In the genomic region with DNA sequence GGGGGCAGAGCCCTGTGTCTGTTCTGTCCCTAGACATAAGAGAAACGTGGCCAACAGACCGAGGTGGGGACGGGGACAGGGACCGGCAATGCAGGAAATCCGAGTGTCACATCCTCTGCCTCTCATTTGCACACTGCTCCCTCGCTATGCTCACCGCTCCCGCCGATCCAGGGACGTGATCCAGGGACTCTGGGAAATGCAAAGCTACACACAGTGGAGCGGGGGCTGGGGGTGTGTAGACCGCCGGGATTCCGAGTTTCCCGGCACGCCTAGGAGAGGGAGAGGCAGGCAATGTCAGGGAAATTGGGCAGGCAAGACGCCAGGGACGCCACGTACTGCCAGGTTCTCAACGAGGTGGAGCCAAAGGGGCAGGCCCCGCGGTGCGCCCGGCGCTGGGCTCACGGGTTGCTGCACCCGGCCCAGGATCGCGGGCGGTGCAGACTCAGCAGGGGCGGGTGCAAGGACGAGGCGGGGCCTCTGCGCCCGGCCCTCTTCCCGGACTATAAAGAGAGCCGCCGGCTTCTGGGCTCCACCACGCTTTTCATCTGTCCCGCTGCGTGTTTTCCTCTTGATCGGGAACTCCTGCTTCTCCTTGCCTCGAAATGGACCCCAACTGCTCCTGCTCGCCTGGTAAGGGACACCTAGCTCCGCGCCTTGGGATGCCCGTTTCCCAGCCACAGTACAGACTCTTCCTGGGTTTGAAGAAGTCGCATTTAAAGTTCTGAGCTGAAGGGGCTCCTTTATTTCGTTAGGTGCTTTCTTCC, we compare ENCODE assay signal across 8 cellular contexts. TPM values are rescaled to one million over a fixed set of nuclear protein-coding genes. Genes with fewer than 3 reads are reported as not detected.
DNase-seq lines count a peak whose midpoint lies in the region; ATAC-seq, FAIRE-seq and TF ChIP-seq lines count a peak whose summit lies in the region.

A gene (plus strand): TSS at position 532 of the 764 bp plus-strand sequence. CDS start 71 bp downstream, at position 603.

- DNase-seq in Calu3 (peak; percentile 82), HUDEP-2 (lab: John Stamatoyannopoulos, UW; ENCODE audit: unreplicated experiment in 76 of 76) (peak in 70 of 76 experiments; percentile 13 to 87 (median 63)), endothelial cell of umbilical vein (ENCODE audit: low read depth, low spot score) (peak; percentile 75), mucosa of descending colon (peak; percentile 96 to 97 (median 97))
- peak; percentile 95 for DNase-seq in activated CD8-positive, alpha-beta memory T cell treated with anti-CD3 and anti-CD28 coated beads, Interleukin-2, amount 50 U/mL, for 48 hours
- DNase-seq in stimulated activated CD8-positive, alpha-beta memory T cell treated with anti-CD3 and anti-CD28 coated beads, Interleukin-4, amount 100 ng/mL, for 24 hours (ENCODE audit: low read depth), result peak; percentile 85

- peak; percentile 95 for TF ChIP-seq POLR2A in endothelial cell of umbilical vein (IDR thresholded peaks at IDR 0.05; ENCODE audit: low read depth, low read length)

- H3K9me3 ChIP-seq in OCI-LY3 (ENCODE audit: insufficient read depth, low read length) (no peaks in the 10 kb centered on the region), endothelial cell of umbilical vein (replicated peaks; ENCODE audit: control insufficient read depth, insufficient read depth, low read length) (no peaks in the 10 kb centered on the region), mucosa of descending colon (no peaks in the 10 kb centered on the region)

- BruUV-seq in Calu3 (replicated peaks; lab: Mats Ljungman, UMichigan), result no TSS peak
- BruUV-seq in endothelial cell of umbilical vein (replicated peaks; lab: Mats Ljungman, UMichigan), result no TSS peak

- FAIRE-seq in endothelial cell of umbilical vein (lab: Jason Lieb, UNC), result peak; percentile 98

- no peaks in the 10 kb centered on the region for H3K9me3 Mint-ChIP-seq in Calu3 (ENCODE audit: low read depth, unreplicated experiment)

- H3K4me2 ChIP-seq in OCI-LY3 (ENCODE audit: low read length) (peak within 1 kb of the TSS; percentile 99), endothelial cell of umbilical vein (ENCODE audit: insufficient read depth, low read length) (peak within 1 kb of the TSS; percentile 72)

- H3K9ac ChIP-seq in OCI-LY3 (ENCODE audit: low read length) (peak within 1 kb of the TSS; percentile 78), endothelial cell of umbilical vein (replicated peaks; ENCODE audit: extremely low read depth, insufficient read depth, low read length) (peak within 1 kb of the TSS; percentile 84)

- no peaks in the 10 kb centered on the region for H3K9me1 ChIP-seq in endothelial cell of umbilical vein (replicated peaks; ENCODE audit: control insufficient read depth, extremely low read depth, insufficient read depth, low read length)

- H3K27ac ChIP-seq in OCI-LY3 (ENCODE audit: low read length) (no peak within 1 kb of the TSS), endothelial cell of umbilical vein (ENCODE audit: insufficient read depth, low read depth, low read length) (peak within 1 kb of the TSS; percentile 19)

- POLR2A ChIA-PET in endothelial cell of umbilical vein (lab: Charles Lee), result interaction anchor here (1.1 kb wide), 1 partner anchor 57 kb away, joined by 3 read pairs; a partner anchor contains a TSS

- TF ChIP-seq CTCF in Calu3 (IDR thresholded peaks at IDR 0.05; ENCODE audit: unreplicated experiment), result no peak
- no peak for TF ChIP-seq CTCF in OCI-LY3 (IDR thresholded peaks at IDR 0.05; ENCODE audit: low read depth, low read length)
- no peak for TF ChIP-seq CTCF in endothelial cell of umbilical vein (IDR thresholded peaks at IDR 0.05; ENCODE audit: extremely low read depth in 1 of 2, insufficient read depth in 1 of 2, low read depth in 1 of 2, low read length in 2 of 2)
- no peak for TF ChIP-seq CTCF in mucosa of descending colon (IDR thresholded peaks at IDR 0.05)

- H2AFZ ChIP-seq in OCI-LY3 (ENCODE audit: low read depth, low read length), result peak within 1 kb of the TSS; percentile 96
- peak within 1 kb of the TSS; percentile 96 for H2AFZ ChIP-seq in endothelial cell of umbilical vein (ENCODE audit: low read depth, low read length)

- H3K4me3 Mint-ChIP-seq in Calu3 (ENCODE audit: low read depth, unreplicated experiment), result peak within 1 kb of the TSS; percentile 88

- H3K4me3 ChIP-seq in OCI-LY3 (ENCODE audit: low read length), result peak within 1 kb of the TSS; percentile 94
- peak within 1 kb of the TSS; percentile 25 to 63 (median 37) for H3K4me3 ChIP-seq in endothelial cell of umbilical vein (replicated peaks in 1 of 3; ENCODE audit: insufficient read depth in 1 of 3, low read depth in 1 of 3, low read length in 3 of 3)
- H3K4me3 ChIP-seq in mucosa of descending colon, result peak within 1 kb of the TSS; percentile 16

- dilution Hi-C loops in endothelial cell of umbilical vein (cut with MboI; ENCODE audit: extremely low pct_ligation_motif_present, low sequenced_read_pairs), result no loop called here

- ATAC-seq in GM21390 (IDR thresholded peaks at IDR 0.05; ENCODE audit: unreplicated experiment), result peak; percentile 98
- peak; percentile 99 for ATAC-seq in mucosa of descending colon

- no peaks in the 10 kb centered on the region for H4K20me1 ChIP-seq in OCI-LY3 (ENCODE audit: insufficient read depth, low read length)
- H4K20me1 ChIP-seq in endothelial cell of umbilical vein (replicated peaks; ENCODE audit: control insufficient read depth, extremely low read depth, insufficient read depth, low read length), result no peaks in the 10 kb centered on the region

- peaks cover 15% of the 10 kb centered on the region for H3K4me1 Mint-ChIP-seq in Calu3 (ENCODE audit: low read depth, unreplicated experiment)

- H3K27me3 ChIP-seq in OCI-LY3 (ENCODE audit: low read depth, low read length), result no peaks in the 10 kb centered on the region
- H3K27me3 ChIP-seq in endothelial cell of umbilical vein (ENCODE audit: control insufficient read depth in 2 of 2, insufficient read depth in 2 of 2, low read length in 2 of 2), result peaks cover 0 to 3% of the 10 kb centered on the region in 2 experiments

- CTCF ChIA-PET in Calu3 (lab: Charles Lee) (no interaction called here), endothelial cell of umbilical vein (lab: Charles Lee) (interaction anchor here (1.0 to 2.1 kb wide), 4 partner anchors 20 to 78 kb away, joined by 3 to 12 read pairs (median 6); no protein-coding TSS in a partner anchor)

- H3K36me3 ChIP-seq in OCI-LY3 (replicated peaks; ENCODE audit: low read depth, low read length), result no peaks in the 10 kb centered on the region
- no peaks in the 10 kb centered on the region for H3K36me3 ChIP-seq in endothelial cell of umbilical vein (ENCODE audit: control insufficient read depth in 2 of 2, extremely low read depth in 1 of 2, insufficient read depth in 2 of 2, low read length in 2 of 2)
- no peaks in the 10 kb centered on the region for H3K36me3 ChIP-seq in mucosa of descending colon (ENCODE audit: low read depth)

- H3K4me1 ChIP-seq in OCI-LY3 (ENCODE audit: low read length) (peaks cover 14% of the 10 kb centered on the region), endothelial cell of umbilical vein (ENCODE audit: control insufficient read depth, extremely low read depth, insufficient read depth, low read length) (peaks cover 10% of the 10 kb centered on the region), mucosa of descending colon (ENCODE audit: low read depth) (peaks cover 13% of the 10 kb centered on the region)

- no peaks in the 10 kb centered on the region for H3K79me2 ChIP-seq in OCI-LY3 (ENCODE audit: low read length)
- H3K79me2 ChIP-seq in endothelial cell of umbilical vein (ENCODE audit: control insufficient read depth, insufficient read depth, low read length), result no peaks in the 10 kb centered on the region

- H3K27ac Mint-ChIP-seq in Calu3 (ENCODE audit: unreplicated experiment), result peak within 1 kb of the TSS; percentile 64

- intact Hi-C loops in Calu3 (cut with micrococcal nuclease; ENCODE audit: unreplicated experiment), result no loop called here
- intact Hi-C loops in endothelial cell of umbilical vein (cut with micrococcal nuclease), result loop anchor here (1.0 to 2.0 kb wide), 3 partner anchors 43 to 75 kb away; a partner anchor contains a TSS
- intact Hi-C loops in mucosa of descending colon (cut with DNase I, micrococcal nuclease), result no loop called here

- peaks cover 18% of the 10 kb centered on the region for H3K27me3 Mint-ChIP-seq in Calu3 (ENCODE audit: unreplicated experiment)

- H3K36me3 Mint-ChIP-seq in Calu3 (ENCODE audit: insufficient read depth, unreplicated experiment), result peaks cover 18% of the 10 kb centered on the region

TF ChIP-seq in endothelial cell of umbilical vein, 7 proteins besides CTCF, POLR2A, EP300 and RAD21:
- TF ChIP-seq MYC (IDR thresholded peaks at IDR 0.05; ENCODE audit: low read depth, low read length), result no peak
- TF ChIP-seq, protein P1, sequence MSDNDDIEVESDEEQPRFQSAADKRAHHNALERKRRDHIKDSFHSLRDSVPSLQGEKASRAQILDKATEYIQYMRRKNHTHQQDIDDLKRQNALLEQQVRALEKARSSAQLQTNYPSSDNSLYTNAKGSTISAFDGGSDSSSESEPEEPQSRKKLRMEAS (IDR thresholded peaks at IDR 0.05; ENCODE audit: insufficient read depth, insufficient read length), result peak; percentile 20
- peak; percentile 88 for TF ChIP-seq POLR2AphosphoS5 (IDR thresholded peaks at IDR 0.05; ENCODE audit: insufficient read depth, low read depth, low read length)

RNA-seq across cellular contexts. Expression of the gene that starts here (rescaled TPM):
- total RNA-seq in Calu3 (2022) (5.3 and 15.4 TPM in 2 replicates), endothelial cell of umbilical vein (15.6 and 19.2 TPM in 2 replicates), mucosa of descending colon (100 to 1,000 TPM in 1 of 3 donors, 10 to 100 TPM in 2; 78.3 to 157 (median 84.1) TPM)
- 46.7 and 73.6 TPM in 2 replicates for polyA plus RNA-seq in endothelial cell of umbilical vein
- polyA plus RNA-seq in endothelial cell of umbilical vein (2011; cell fraction: cytosol; rRNA removed), result 43.6 and 70.2 TPM in 2 replicates
- polyA plus RNA-seq in endothelial cell of umbilical vein (2011; cell fraction: nucleus; rRNA removed), result 14.6 and 17.1 TPM in 2 replicates
- polyA plus RNA-seq in endothelial cell of umbilical vein (2012), result 31.4 and 55.7 TPM in 2 replicates
- polyA minus RNA-seq in endothelial cell of umbilical vein, result 17.9 and 45.3 TPM in 2 replicates
- polyA minus RNA-seq in endothelial cell of umbilical vein (2011; cell fraction: cytosol; rRNA and poly(A)+ RNA removed), result 21.5 TPM
- 5.0 and 5.4 TPM in 2 replicates for polyA minus RNA-seq in endothelial cell of umbilical vein (2011; cell fraction: nucleus; rRNA and poly(A)+ RNA removed)

Comparison
In these comparisons a context has a peak if more than half of its experiments do, and no peak if none do; other contexts are left out.
1. H3K4me3 ChIP-seq: peak in every context shown above with its lines; median percentile 94 in OCI-LY3; 37 in endothelial cell of umbilical vein; 16 in mucosa of descending colon.